ENCODE assay signal across 8 cellular contexts in genomic region chr17:6473128-6473767, GRCh38. TPM values are rescaled to one million over a fixed set of nuclear protein-coding genes. Genes with fewer than 3 reads are reported as not detected.
DNase-seq lines count a peak whose midpoint lies in the region; ATAC-seq and TF ChIP-seq lines count a peak whose summit lies in the region.

No MANE protein-coding gene starts in this region.

- H3K36me3 ChIP-seq in right lobe of liver: no peaks in the 10 kb centered on the region

- no peak overlapping the region for H3K4me3 ChIP-seq in coronary artery
- H3K4me3 ChIP-seq in right lobe of liver: no peak overlapping the region

- H3K9me3 ChIP-seq in right lobe of liver: no peaks in the 10 kb centered on the region

- 33% methylated on average over 10 of the region's 14 CpGs for WGBS in right lobe of liver (ENCODE audit: insufficient coverage, low coverage, low lambda C conversion rate, missing lambda C conversion rate)

- peak; percentile 80 to 95 (median 92) for ATAC-seq in right lobe of liver
- ATAC-seq in GM18520 (IDR thresholded peaks at IDR 0.05; ENCODE audit: unreplicated experiment): no peak

- no peaks in the 10 kb centered on the region for H3K27me3 ChIP-seq in right lobe of liver

- H3K27ac ChIP-seq in coronary artery: no peak overlapping the region
- H3K27ac ChIP-seq in right lobe of liver: no peak overlapping the region

- peak; percentile 35 for DNase-seq in NCI-H2171 treated with DMSO at 0.1 percent for 48 hours (lab: John Stamatoyannopoulos, UW)
- DNase-seq in NCI-H2171 (lab: John Stamatoyannopoulos, UW): no peak
- peak; percentile 60 for DNase-seq in NCI-H2227 (lab: John Stamatoyannopoulos, UW; ENCODE audit: unreplicated experiment)
- peak; percentile 65 for DNase-seq in activated CD4-positive, alpha-beta T cell treated with anti-CD3 and anti-CD28 coated beads, Interleukin-2, amount 50 U/mL, for 1 hour
- DNase-seq in coronary artery (ENCODE audit: low spot score): no peak
- peak; percentile 81 for DNase-seq in right lobe of liver
- peak in 2 of 3 donors; percentile 37 to 56 for DNase-seq in stimulated activated CD4-positive, alpha-beta T cell treated with anti-CD3 and anti-CD28 coated beads, TNF-alpha, amount 100 ng/mL, for 1 hour (ENCODE audit: low read depth in 3 of 3, low spot score in 1 of 3)

- H3K4me1 ChIP-seq in right lobe of liver: no peaks in the 10 kb centered on the region

- intact Hi-C loops in right lobe of liver (cut with DNase I): loop anchor here (5.0 to 10.0 kb wide), 2 partner anchors 162 to 164 kb away; no protein-coding TSS in a partner anchor

- TF ChIP-seq POLR2A in right lobe of liver (IDR thresholded peaks at IDR 0.05): no peak

- peak; percentile 94 for TF ChIP-seq CTCF in coronary artery (IDR thresholded peaks at IDR 0.05)
- TF ChIP-seq CTCF in right lobe of liver (IDR thresholded peaks at IDR 0.05): peak; percentile 83 to 97 (median 94)

RNA-seq across cellular contexts. Expression of gene PIMREG, which starts 29.0 kb away (rescaled TPM):
- total RNA-seq in right lobe of liver: under 1 TPM in 2 of 6 experiments, not detected in 4; 0.18 to 0.37 TPM

RNA-seq across cellular contexts. Expression of gene AIPL1, which starts 38.3 kb away (rescaled TPM):
- not detected for total RNA-seq in right lobe of liver

Comparison
In these comparisons a context has a peak if more than half of its experiments do, and no peak if none do; other contexts are left out.
1. DNase-seq: peak in NCI-H2171 treated with DMSO at 0.1 percent for 48 hours (single experiment), NCI-H2227 (single experiment), activated CD4-positive, alpha-beta T cell treated with anti-CD3 and anti-CD28 coated beads, Interleukin-2, amount 50 U/mL, for 1 hour (single experiment), right lobe of liver (3 of 3) and stimulated activated CD4-positive, alpha-beta T cell treated with anti-CD3 and anti-CD28 coated beads, TNF-alpha, amount 100 ng/mL, for 1 hour (2 of 3); none in NCI-H2171 (single experiment) and coronary artery (single experiment).